ENCODE assay signal across 10 cellular contexts in the genomic region with DNA sequence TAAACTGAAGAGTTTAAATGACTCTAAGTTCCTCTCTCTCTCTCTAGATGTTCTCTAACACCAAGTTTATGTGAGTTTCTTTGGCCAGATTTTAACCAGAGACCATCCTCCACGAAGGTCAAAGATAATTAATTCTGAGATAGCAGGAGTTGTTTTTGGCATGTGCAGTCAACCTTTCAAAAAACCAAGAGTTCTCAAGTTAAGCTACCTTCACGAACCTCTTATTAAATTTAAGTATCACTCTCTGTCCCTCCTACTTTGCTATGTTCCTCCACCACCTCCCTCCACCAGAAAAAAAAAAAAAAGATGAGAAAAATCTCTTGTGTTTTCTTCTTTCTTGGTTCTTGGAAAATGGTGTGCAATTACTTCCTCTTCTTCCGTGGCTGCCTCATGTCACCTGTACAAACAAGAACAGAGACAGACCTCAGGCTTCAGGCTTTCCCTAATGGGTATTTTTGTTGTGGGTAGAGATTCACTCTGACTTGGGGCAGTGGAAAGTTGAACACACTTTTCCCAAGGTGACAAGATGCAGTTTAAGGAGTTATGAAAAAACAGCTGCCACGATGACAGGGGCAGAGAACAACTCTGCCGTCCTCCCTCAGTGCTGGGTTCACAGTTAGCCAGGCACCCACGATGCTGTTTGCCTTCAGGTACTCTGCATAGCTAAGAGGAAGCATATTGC.
DNase-seq lines count a peak whose midpoint lies in the region; ATAC-seq lines count a peak whose summit lies in the region.
"Had no signal": no experiment of that assay in that cellular context is flagged by ENCODE, and none has a peak within 500 bp of the region (broad histone marks: within the 10 kb centered on the region; RNA-seq: fewer than 3 reads in every experiment).

No MANE protein-coding gene starts in this region.

- H3K36me3 Mint-ChIP-seq in activated T-helper 1 cell treated with anti-CD3 and anti-CD28 coated beads, Interleukin-12 subunit alpha, Interleukin-12 subunit beta, Interleukin-2, Interleukin-4 antibody, amounts not matched to agents 30 ng/mL and 10 ng/mL and 1 ng/mL, durations not matched to agents 14 hours and 24 hours and 36 hours (ENCODE audit: low read depth) = peaks cover 27% of the 10 kb centered on the region

- peak; percentile 13 for DNase-seq in NK-92 treated with Interleukin-12 subunit alpha and Interleukin-12 subunit beta, amount 100 ng/mL, for 24 hours (lab: John Stamatoyannopoulos, UW)
- DNase-seq in NK-92 (lab: John Stamatoyannopoulos, UW; ENCODE audit: unreplicated experiment) = no peak
- peak; percentile 38 for DNase-seq in activated T-helper 1 cell treated with anti-CD3 and anti-CD28 coated beads, Interleukin-12 subunit alpha, Interleukin-12 subunit beta, Interleukin-2, Interleukin-4 antibody, amounts not matched to agents 30 ng/mL and 10 ng/mL and 1 ng/mL, durations not matched to agents 14 hours and 24 hours and 36 hours (ENCODE audit: low spot score)
- DNase-seq in stimulated activated naive CD4-positive, alpha-beta T cell (lab: John Stamatoyannopoulos, UW) = peak in 5 of 6 experiments; percentile 4 to 80 (median 63)
- DNase-seq in HT-29 (ENCODE audit: low spot score) = no peak
- no peak for DNase-seq in NCI-H2171 treated with DMSO at 0.1 percent for 48 hours (lab: John Stamatoyannopoulos, UW)
- DNase-seq: cortex of kidney had no signal

- H3K4me1 Mint-ChIP-seq in activated T-helper 1 cell treated with anti-CD3 and anti-CD28 coated beads, Interleukin-12 subunit alpha, Interleukin-12 subunit beta, Interleukin-2, Interleukin-4 antibody, amounts not matched to agents 30 ng/mL and 10 ng/mL and 1 ng/mL, durations not matched to agents 14 hours and 24 hours and 36 hours (ENCODE audit: low read depth) = peaks cover 66% of the 10 kb centered on the region

- H3K27ac Mint-ChIP-seq in activated T-helper 1 cell treated with anti-CD3 and anti-CD28 coated beads, Interleukin-12 subunit alpha, Interleukin-12 subunit beta, Interleukin-2, Interleukin-4 antibody, amounts not matched to agents 30 ng/mL and 10 ng/mL and 1 ng/mL, durations not matched to agents 14 hours and 24 hours and 36 hours = peak overlapping the region; percentile 97

- H3K9me3 Mint-ChIP-seq in activated T-helper 1 cell treated with anti-CD3 and anti-CD28 coated beads, Interleukin-12 subunit alpha, Interleukin-12 subunit beta, Interleukin-2, Interleukin-4 antibody, amounts not matched to agents 30 ng/mL and 10 ng/mL and 1 ng/mL, durations not matched to agents 14 hours and 24 hours and 36 hours = peaks cover 5% of the 10 kb centered on the region

- ATAC-seq in HG03095 (IDR thresholded peaks at IDR 0.05; ENCODE audit: unreplicated experiment) (peak; percentile 38), HG03175 (IDR thresholded peaks at IDR 0.05; ENCODE audit: unreplicated experiment) (no peak)
- ATAC-seq: A549 had no signal

- intact Hi-C loops in activated T-helper 1 cell treated with anti-CD3 and anti-CD28 coated beads, Interleukin-12 subunit alpha, Interleukin-12 subunit beta, Interleukin-2, Interleukin-4 antibody, amounts not matched to agents 30 ng/mL and 10 ng/mL and 1 ng/mL, durations not matched to agents 14 hours and 24 hours and 36 hours (cut with micrococcal nuclease) = loop anchor here (1.0 to 5.0 kb wide), 10 partner anchors 15 to 1713 kb away; partner anchors contain the start of genes NEDD9 and TMEM170B

- peak overlapping the region; percentile 59 for H3K4me3 Mint-ChIP-seq in activated T-helper 1 cell treated with anti-CD3 and anti-CD28 coated beads, Interleukin-12 subunit alpha, Interleukin-12 subunit beta, Interleukin-2, Interleukin-4 antibody, amounts not matched to agents 30 ng/mL and 10 ng/mL and 1 ng/mL, durations not matched to agents 14 hours and 24 hours and 36 hours

- H3K27me3 Mint-ChIP-seq in activated T-helper 1 cell treated with anti-CD3 and anti-CD28 coated beads, Interleukin-12 subunit alpha, Interleukin-12 subunit beta, Interleukin-2, Interleukin-4 antibody, amounts not matched to agents 30 ng/mL and 10 ng/mL and 1 ng/mL, durations not matched to agents 14 hours and 24 hours and 36 hours (ENCODE audit: insufficient read depth) = no peaks in the 10 kb centered on the region

Comparison
In these comparisons a context has a peak if more than half of its experiments do, and no peak if none do; other contexts are left out.
1. DNase-seq: peak in NK-92 treated with Interleukin-12 subunit alpha and Interleukin-12 subunit beta, amount 100 ng/mL, for 24 hours (single experiment), activated T-helper 1 cell treated with anti-CD3 and anti-CD28 coated beads, Interleukin-12 subunit alpha, Interleukin-12 subunit beta, Interleukin-2, Interleukin-4 antibody, amounts not matched to agents 30 ng/mL and 10 ng/mL and 1 ng/mL, durations not matched to agents 14 hours and 24 hours and 36 hours (single experiment) and stimulated activated naive CD4-positive, alpha-beta T cell (5 of 6); none in NK-92 (single experiment), HT-29 (single experiment) and NCI-H2171 treated with DMSO at 0.1 percent for 48 hours (single experiment).